In the genomic region with DNA sequence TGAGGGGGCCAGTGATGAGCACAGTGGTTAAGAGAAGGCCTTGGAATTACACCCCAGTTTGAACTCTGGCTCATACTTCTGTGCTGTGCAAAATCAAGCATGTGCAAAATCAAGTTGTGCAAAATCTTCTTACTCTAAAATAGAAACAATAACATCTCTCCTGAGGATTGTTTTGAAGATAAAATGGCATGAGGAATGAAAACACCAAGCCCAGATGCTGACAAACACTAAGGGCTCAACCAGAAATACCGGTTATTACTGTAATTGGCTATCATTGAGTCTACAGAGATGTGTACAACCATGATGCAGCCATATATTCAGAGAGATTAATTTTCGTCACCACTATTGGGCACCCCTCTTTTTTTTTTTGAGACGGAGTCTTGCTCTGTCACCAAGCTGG, we compare ENCODE assay signal across 30 cellular contexts. TPM values are rescaled to one million over a fixed set of nuclear protein-coding genes. Genes with fewer than 3 reads are reported as not detected.
"Had no signal": no experiment of that assay in that cellular context is flagged by ENCODE, and none has a peak within 500 bp of the region (broad histone marks: within the 10 kb centered on the region; RNA-seq: fewer than 3 reads in every experiment).

No MANE protein-coding gene starts in this region.

- H3K4me3 Mint-ChIP-seq: activated CD4-positive, alpha-beta T cell treated with anti-CD3 and anti-CD28 coated beads for 36 hours; activated naive CD8-positive, alpha-beta T cell; central memory CD8-positive, alpha-beta T cell; dendritic cell treated with granulocyte-macrophage colony-stimulating factor and Interleukin-4, amounts not matched to agents 40 ng/mL and 50 ng/mL, for 4 days; nephron; stimulated activated memory B cell treated with anti-CD40 and anti-IgM and Interleukin-4, amounts not matched to agents 10 μg/mL and 1 μg/mL and 100 μg/mL, for 72 hours had no signal

- H3K79me2 ChIP-seq: hepatocyte had no signal

- H3K27me3 ChIP-seq: hepatocyte, pancreas, sigmoid colon, stomach, suprapubic skin, tibial nerve had no signal

- H3K9me3 Mint-ChIP-seq: central memory CD8-positive, alpha-beta T cell; dendritic cell treated with granulocyte-macrophage colony-stimulating factor and Interleukin-4, amounts not matched to agents 40 ng/mL and 50 ng/mL, for 4 days; nephron had no signal

- H3K9me3 ChIP-seq: gastroesophageal sphincter, left ventricle myocardium inferior, pancreas, psoas muscle, sigmoid colon, stomach, suprapubic skin, tibial nerve had no signal

- H3K36me3 ChIP-seq: gastroesophageal sphincter, left ventricle myocardium inferior, pancreas, sigmoid colon, stomach, suprapubic skin, tibial nerve had no signal

- H3K27ac Mint-ChIP-seq: activated CD4-positive, alpha-beta T cell treated with anti-CD3 and anti-CD28 coated beads for 36 hours; activated naive CD8-positive, alpha-beta T cell; dendritic cell treated with granulocyte-macrophage colony-stimulating factor and Interleukin-4, amounts not matched to agents 40 ng/mL and 50 ng/mL, for 4 days; nephron had no signal

- ATAC-seq: activated CD4-positive, alpha-beta T cell treated with anti-CD3 and anti-CD28 coated beads for 36 hours; gastroesophageal sphincter; pancreas; psoas muscle; stimulated activated memory B cell treated with anti-CD40 and anti-IgM and Interleukin-4, amounts not matched to agents 10 μg/mL and 1 μg/mL and 100 μg/mL, for 72 hours had no signal

- H3K36me3 Mint-ChIP-seq: activated naive CD8-positive, alpha-beta T cell; stimulated activated memory B cell treated with anti-CD40 and anti-IgM and Interleukin-4, amounts not matched to agents 10 μg/mL and 1 μg/mL and 100 μg/mL, for 72 hours had no signal

- H2AFZ ChIP-seq: hepatocyte had no signal

- H3K4me1 ChIP-seq: gastroesophageal sphincter, pancreas, psoas muscle, sigmoid colon, suprapubic skin, tibial nerve had no signal

- H3K4me3 ChIP-seq: gastroesophageal sphincter, hepatocyte, left ventricle myocardium inferior, lung, pancreas, psoas muscle, sigmoid colon, stomach, suprapubic skin, tibial nerve had no signal

- H3K4me2 ChIP-seq: hepatocyte had no signal

- H3K27ac ChIP-seq: epithelial cell of prostate, gastroesophageal sphincter, hepatocyte, left ventricle myocardium inferior, pancreas, psoas muscle, sigmoid colon, stomach, suprapubic skin, tibial nerve had no signal

- H3K27me3 Mint-ChIP-seq: activated CD4-positive, alpha-beta T cell treated with anti-CD3 and anti-CD28 coated beads for 36 hours; activated naive CD8-positive, alpha-beta T cell; central memory CD8-positive, alpha-beta T cell; dendritic cell treated with granulocyte-macrophage colony-stimulating factor and Interleukin-4, amounts not matched to agents 40 ng/mL and 50 ng/mL, for 4 days; stimulated activated memory B cell treated with anti-CD40 and anti-IgM and Interleukin-4, amounts not matched to agents 10 μg/mL and 1 μg/mL and 100 μg/mL, for 72 hours had no signal

- H3K4me1 Mint-ChIP-seq: nephron had no signal

- DNase-seq: activated CD4-positive, alpha-beta T cell treated with anti-CD3 and anti-CD28 coated beads for 36 hours; activated CD4-positive, CD25-positive, alpha-beta regulatory T cell; activated CD8-positive, alpha-beta memory T cell treated with anti-CD3 and anti-CD28 coated beads for 24 hours; activated effector memory CD4-positive, alpha-beta T cell treated with Interleukin-2 at 50 U/mL for 16 hours; activated naive CD4-positive, alpha-beta T cell treated with Interleukin-2 at 50 U/mL for 16 hours; anterior cingulate cortex; effector CD4-positive, alpha-beta T cell; islet precursor cell; left ventricle myocardium inferior; mesendoderm; pancreas; psoas muscle; sigmoid colon; small intestine; stimulated activated CD4-positive, alpha-beta T cell treated with anti-CD3 and anti-CD28 coated beads, Interleukin-1b, Interleukin-23, amount 100 ng/mL, for 48 hours; stimulated activated CD4-positive, alpha-beta T cell treated with anti-CD3 and anti-CD28 coated beads, Interleukin-4, amount 100 ng/mL, for 4 hours; stimulated activated CD8-positive, alpha-beta memory T cell treated with anti-CD3 and anti-CD28 coated beads, Interleukin-4, amount 100 ng/mL, for 48 hours; stomach had no signal

RNA-seq across cellular contexts. Expression of a gene that starts 5.9 kb away (rescaled TPM):
- total RNA-seq: bronchial epithelial cell, left ventricle myocardium inferior had no signal
